ENCODE assay signal across 1 cellular context in genomic region chr3:48140284-48140683, GRCh38.
TF ChIP-seq lines count a peak whose summit lies in the region.

No MANE protein-coding gene starts in this region.

TF ChIP-seq in GM23338, 12 proteins besides CTCF, POLR2A, EP300 and RAD21 (continued from another document):
- no peak for TF ChIP-seq EZH2phosphoT487 (IDR thresholded peaks at IDR 0.05; ENCODE audit: unreplicated experiment)
- no peak for TF ChIP-seq NANOG (IDR thresholded peaks at IDR 0.05; ENCODE audit: borderline replicate concordance)
